Comparison of ENCODE assay signal across 8 cellular contexts in the genomic region with DNA sequence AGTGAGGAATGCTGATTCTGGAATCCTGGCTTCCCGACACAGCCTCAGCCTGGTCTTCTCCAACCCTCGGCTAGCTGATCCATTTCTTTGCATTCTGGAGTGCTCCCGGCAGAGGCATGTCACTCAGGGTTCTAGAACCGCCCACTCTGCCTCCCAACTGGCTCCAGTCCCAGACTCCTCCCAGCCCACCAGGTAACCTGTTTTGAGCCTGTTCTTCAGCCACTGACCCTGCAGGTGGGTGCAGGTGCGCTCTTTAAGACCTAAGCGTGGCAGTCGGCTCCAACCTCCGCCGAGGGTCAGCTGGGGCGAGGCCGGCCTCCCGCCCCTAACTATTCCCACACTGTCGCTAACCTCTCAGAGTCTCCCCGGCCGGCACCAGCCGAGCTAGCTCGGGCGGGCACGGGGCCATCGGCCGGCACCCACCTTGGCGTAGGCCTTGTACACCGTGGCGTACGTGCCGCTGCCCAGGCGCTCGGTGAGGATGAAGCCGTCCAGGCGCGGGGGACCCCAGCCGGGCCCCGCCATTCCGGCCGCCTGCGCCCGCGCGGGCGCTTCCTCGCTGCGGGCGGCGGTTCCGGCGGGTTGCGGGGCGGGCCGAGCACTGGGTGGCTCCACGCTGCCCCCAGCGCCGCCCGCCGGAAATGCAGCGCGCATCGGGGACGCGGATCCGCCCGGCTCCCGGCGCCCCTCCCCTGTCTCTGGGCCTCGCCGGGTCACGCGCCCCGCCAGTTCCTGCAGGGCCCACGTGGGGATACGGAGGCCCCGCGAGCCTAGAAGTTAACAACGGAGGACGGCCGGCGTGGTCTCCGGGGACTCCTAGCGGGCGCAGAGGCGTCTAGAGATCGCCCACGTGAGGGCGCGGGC. TPM values are rescaled to one million over a fixed set of nuclear protein-coding genes. Genes with fewer than 3 reads are reported as not detected.
DNase-seq lines count a peak whose midpoint lies in the region; ATAC-seq and TF ChIP-seq lines count a peak whose summit lies in the region.

A gene with protein sequence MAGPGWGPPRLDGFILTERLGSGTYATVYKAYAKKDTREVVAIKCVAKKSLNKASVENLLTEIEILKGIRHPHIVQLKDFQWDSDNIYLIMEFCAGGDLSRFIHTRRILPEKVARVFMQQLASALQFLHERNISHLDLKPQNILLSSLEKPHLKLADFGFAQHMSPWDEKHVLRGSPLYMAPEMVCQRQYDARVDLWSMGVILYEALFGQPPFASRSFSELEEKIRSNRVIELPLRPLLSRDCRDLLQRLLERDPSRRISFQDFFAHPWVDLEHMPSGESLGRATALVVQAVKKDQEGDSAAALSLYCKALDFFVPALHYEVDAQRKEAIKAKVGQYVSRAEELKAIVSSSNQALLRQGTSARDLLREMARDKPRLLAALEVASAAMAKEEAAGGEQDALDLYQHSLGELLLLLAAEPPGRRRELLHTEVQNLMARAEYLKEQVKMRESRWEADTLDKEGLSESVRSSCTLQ (minus strand): TSS at position 576 of the 864 bp plus-strand sequence. CDS start 51 bp downstream, at position 525.

- peaks cover 41% of the 10 kb centered on the region for H3K4me1 Mint-ChIP-seq in activated naive CD8-positive, alpha-beta T cell (ENCODE audit: low read depth)

- ATAC-seq in HG02642 (IDR thresholded peaks at IDR 0.05; ENCODE audit: poor library complexity, unreplicated experiment): peak; percentile 84

- peak; percentile 70 for DNase-seq in NCI-H1105 (lab: John Stamatoyannopoulos, UW)
- peak; percentile 87 for DNase-seq in SKM-1 treated with dmso at 0.1 percent for 144 hours (lab: John Stamatoyannopoulos, UW; ENCODE audit: unreplicated experiment)
- DNase-seq in glomerular visceral epithelial cell (ENCODE audit: extremely low spot score): peak; percentile 83
- peak; percentile 100 for DNase-seq in osteoblast (ENCODE audit: insufficient read length, low spot score, missing footprints)
- DNase-seq in testis: peak; percentile 94

- peaks cover 2% of the 10 kb centered on the region for H3K36me3 Mint-ChIP-seq in activated naive CD8-positive, alpha-beta T cell

- H3K36me3 ChIP-seq in osteoblast (ENCODE audit: insufficient read depth, low read length) (peaks cover 6% of the 10 kb centered on the region), testis (ENCODE audit: low read depth, missing control alignments) (no peaks in the 10 kb centered on the region)

- TF ChIP-seq CTCF in osteoblast (IDR thresholded peaks at IDR 0.05; ENCODE audit: extremely low read depth, low read depth, low read length) (peak; percentile 41), testis (IDR thresholded peaks at IDR 0.05) (peak; percentile 62 to 88 (median 87))

- H3K27me3 Mint-ChIP-seq in activated naive CD8-positive, alpha-beta T cell: no peaks in the 10 kb centered on the region

- peak; percentile 42 for TF ChIP-seq POLR2A in GM10847 (IDR thresholded peaks at IDR 0.05; ENCODE audit: extremely low read depth, insufficient read length)
- no peak for TF ChIP-seq POLR2A in testis (IDR thresholded peaks at IDR 0.05)

- peak within 1 kb of the TSS; percentile 91 for H3K4me3 Mint-ChIP-seq in activated naive CD8-positive, alpha-beta T cell

- peaks cover 9% of the 10 kb centered on the region for H4K20me1 ChIP-seq in osteoblast (ENCODE audit: insufficient read depth, low read length)

- H3K27ac Mint-ChIP-seq in activated naive CD8-positive, alpha-beta T cell: peak within 1 kb of the TSS; percentile 96

- 0% methylated on average over 12 to 73 of the region's 84 CpGs for WGBS in testis, 2 donors

- peak within 1 kb of the TSS; percentile 93 for H3K4me2 ChIP-seq in osteoblast (ENCODE audit: insufficient read depth, low read length)

- intact Hi-C loops in testis (cut with DNase I; ENCODE audit: low total_unique reads): loop anchor here (5.0 kb wide), 1 partner anchor 61 kb away; a partner anchor contains a TSS

- H3K4me3 ChIP-seq in osteoblast (ENCODE audit: insufficient read depth, low read length) (peak within 1 kb of the TSS; percentile 85), testis (peak within 1 kb of the TSS; percentile 75 to 84)

- no peaks in the 10 kb centered on the region for H3K9me3 Mint-ChIP-seq in activated naive CD8-positive, alpha-beta T cell (ENCODE audit: low read depth)

- H3K9me3 ChIP-seq in osteoblast (ENCODE audit: low read depth, low read length) (no peaks in the 10 kb centered on the region), testis (no peaks in the 10 kb centered on the region)

- H3K27me3 ChIP-seq in osteoblast (ENCODE audit: insufficient read depth, low read length) (no peaks in the 10 kb centered on the region), testis (no peaks in the 10 kb centered on the region)

- H2AFZ ChIP-seq in osteoblast (ENCODE audit: low read length): peak within 1 kb of the TSS; percentile 92

- peaks cover 11% of the 10 kb centered on the region for H3K4me1 ChIP-seq in osteoblast (ENCODE audit: insufficient read depth, low read length)
- peaks cover 30% of the 10 kb centered on the region for H3K4me1 ChIP-seq in testis

- H3K79me2 ChIP-seq in osteoblast (ENCODE audit: insufficient read depth, low read length): peaks cover 9% of the 10 kb centered on the region

- H3K27ac ChIP-seq in osteoblast (ENCODE audit: low read depth, low read length) (peak within 1 kb of the TSS; percentile 80), testis (peak within 1 kb of the TSS; percentile 89)

RNA-seq across cellular contexts. Expression of the gene that starts here (rescaled TPM):
- total RNA-seq in osteoblast: 19.4 and 21.4 TPM in 2 replicates
- 10 to 100 TPM; 68.2 to 78.5 TPM for total RNA-seq in testis
- polyA plus RNA-seq in testis (ENCODE audit: insufficient read depth, low read depth, low replicate concordance): 27.0 TPM

Comparison
In these comparisons a context has a peak if more than half of its experiments do, and no peak if none do; other contexts are left out.
1. Peak in every context shown above with its lines: DNase-seq, ATAC-seq, H3K4me3 ChIP-seq and H3K27ac ChIP-seq.